16 cellular contexts compared by ENCODE assay signal in genomic region chr16:69143116-69143515, GRCh38. TPM values are rescaled to one million over a fixed set of nuclear protein-coding genes. Genes with fewer than 3 reads are reported as not detected.
DNase-seq lines count a peak whose midpoint lies in the region; ATAC-seq and TF ChIP-seq lines count a peak whose summit lies in the region.
"Had no signal": no experiment of that assay in that cellular context is flagged by ENCODE, and none has a peak within 500 bp of the region (broad histone marks: within the 10 kb centered on the region; RNA-seq: fewer than 3 reads in every experiment).

No MANE protein-coding gene starts in this region.

- H3K4me3 ChIP-seq in PC-3 (ENCODE audit: low read length): no peak overlapping the region
- H3K4me3 ChIP-seq in choroid plexus epithelial cell (ENCODE audit: low read depth, low read length): no peak overlapping the region
- H3K4me3 ChIP-seq in retinal pigment epithelial cell (ENCODE audit: low read length): no peak overlapping the region
- H3K4me3 ChIP-seq: cardiac muscle cell, esophagus muscularis mucosa, thyroid gland had no signal

- H3K4me1 ChIP-seq in PC-3 (ENCODE audit: insufficient read depth, low read length): no peaks in the 10 kb centered on the region
- H3K4me1 ChIP-seq: esophagus muscularis mucosa had no signal

- no peaks in the 10 kb centered on the region for H4K20me1 ChIP-seq in PC-3 (ENCODE audit: low read length)

- H3K9me2 ChIP-seq in PC-3 (replicated peaks; ENCODE audit: low read length): no peaks in the 10 kb centered on the region

- H3K4me2 ChIP-seq in PC-3 (ENCODE audit: low read length): no peak overlapping the region

- no peaks in the 10 kb centered on the region for H3K9me3 ChIP-seq in PC-3 (ENCODE audit: low read length)
- H3K9me3 ChIP-seq: esophagus muscularis mucosa, thyroid gland had no signal

- POLR2A ChIA-PET in PC-3 (lab: Charles Lee; ENCODE audit: unreplicated experiment): no interaction called here

- intact Hi-C loops in PC-3 (cut with micrococcal nuclease): no loop called here

- H3F3A ChIP-seq in PC-3 (ENCODE audit: low read length, unreplicated experiment): no peaks in the 10 kb centered on the region

- no TSS peak for BruUV-seq in PC-3 (replicated peaks; lab: Mats Ljungman, UMichigan)

- CTCF ChIA-PET in PC-3 (lab: Charles Lee): no interaction called here

- TF ChIP-seq CTCF in PC-3 (conservative IDR thresholded peaks at IDR 0.05; ENCODE audit: low read depth, low read length) (peak; percentile 22; the same call in 1 of the 2 replicates), choroid plexus epithelial cell (conservative IDR thresholded peaks at IDR 0.05; ENCODE audit: low read depth, low read length) (peak; percentile 24), retinal pigment epithelial cell (conservative IDR thresholded peaks at IDR 0.05; ENCODE audit: low read depth, low read length) (peak; percentile 16)

- H3K27me3 ChIP-seq in PC-3 (ENCODE audit: low read length): no peaks in the 10 kb centered on the region
- H3K27me3 ChIP-seq: cardiac muscle cell, esophagus muscularis mucosa, thyroid gland had no signal

- H2AFZ ChIP-seq in PC-3 (ENCODE audit: low read length): no peak overlapping the region

- peak; percentile 1 to 7 for DNase-seq in NCI-H526 (lab: John Stamatoyannopoulos, UW)
- DNase-seq in NCI-H526 treated with DMSO at 0.1 percent for 48 hours (lab: John Stamatoyannopoulos, UW): no peak
- no peak for DNase-seq in PC-3
- DNase-seq in choroid plexus epithelial cell (ENCODE audit: low read depth): peak; percentile 16
- no peak for DNase-seq in retinal pigment epithelial cell (ENCODE audit: low read depth)
- DNase-seq in NCI-H1417 treated with DMSO at 0.1 percent for 48 hours (lab: John Stamatoyannopoulos, UW): no peak
- DNase-seq: activated CD4-positive, alpha-beta T cell treated with anti-CD3 and anti-CD28 coated beads, Interleukin-2, amount 50 U/mL, for 4 hours; activated effector memory CD4-positive, alpha-beta T cell treated with Interleukin-2 at 50 U/mL for 16 hours; DMS79; mesendoderm; NCI-H1930; thyroid gland had no signal

- H3K79me2 ChIP-seq in PC-3 (ENCODE audit: low read length): peaks cover 2% of the 10 kb centered on the region

- no peak overlapping the region for H3K27ac ChIP-seq in PC-3 (ENCODE audit: low read length)
- H3K27ac ChIP-seq: cardiac muscle cell, esophagus muscularis mucosa, thyroid gland had no signal

- H3K9ac ChIP-seq in PC-3 (ENCODE audit: low read length): no peak overlapping the region

- peaks cover 33% of the 10 kb centered on the region; the same call in 1 of the 2 replicates for H3K36me3 ChIP-seq in PC-3 (ENCODE audit: low read depth, low read length)

- ATAC-seq in PC-3 (peak; percentile 38; the same call in 1 of the 2 replicates), HG03520 (IDR thresholded peaks at IDR 0.05; ENCODE audit: unreplicated experiment) (no peak), GM18868 (IDR thresholded peaks at IDR 0.05; ENCODE audit: unreplicated experiment) (no peak)

RNA-seq across cellular contexts. Expression of gene UTP4, which starts 10.7 kb away (rescaled TPM):
- 26.4 and 26.9 TPM in 2 replicates for total RNA-seq in PC-3 (2014; rRNA removed)

RNA-seq across cellular contexts. Expression of gene CHTF8, which starts 10.7 kb away (rescaled TPM):
- total RNA-seq in PC-3 (2014; rRNA removed): 45.9 and 54.7 TPM in 2 replicates

RNA-seq across cellular contexts. Expression of gene HAS3, which starts 37.7 kb away (rescaled TPM):
- total RNA-seq in PC-3 (2014; rRNA removed): 92.5 and 153 TPM in 2 replicates

RNA-seq across cellular contexts. Expression of gene SNTB2, which starts 43.8 kb away (rescaled TPM):
- total RNA-seq in PC-3 (2014; rRNA removed): 40.4 and 62.6 TPM in 2 replicates

Comparison
In these comparisons a context has a peak if more than half of its experiments do, and no peak if none do; other contexts are left out.
1. DNase-seq: peak in NCI-H526 (2 of 2) and choroid plexus epithelial cell (single experiment); none in NCI-H526 treated with DMSO at 0.1 percent for 48 hours (single experiment), PC-3 (single experiment), retinal pigment epithelial cell (single experiment) and NCI-H1417 treated with DMSO at 0.1 percent for 48 hours (single experiment).
2. Peak in every context shown above with its lines, with median percentiles within 50 percentile points of each other: CTCF ChIP-seq.